ENCODE assay signal across 15 cellular contexts in the genomic region with DNA sequence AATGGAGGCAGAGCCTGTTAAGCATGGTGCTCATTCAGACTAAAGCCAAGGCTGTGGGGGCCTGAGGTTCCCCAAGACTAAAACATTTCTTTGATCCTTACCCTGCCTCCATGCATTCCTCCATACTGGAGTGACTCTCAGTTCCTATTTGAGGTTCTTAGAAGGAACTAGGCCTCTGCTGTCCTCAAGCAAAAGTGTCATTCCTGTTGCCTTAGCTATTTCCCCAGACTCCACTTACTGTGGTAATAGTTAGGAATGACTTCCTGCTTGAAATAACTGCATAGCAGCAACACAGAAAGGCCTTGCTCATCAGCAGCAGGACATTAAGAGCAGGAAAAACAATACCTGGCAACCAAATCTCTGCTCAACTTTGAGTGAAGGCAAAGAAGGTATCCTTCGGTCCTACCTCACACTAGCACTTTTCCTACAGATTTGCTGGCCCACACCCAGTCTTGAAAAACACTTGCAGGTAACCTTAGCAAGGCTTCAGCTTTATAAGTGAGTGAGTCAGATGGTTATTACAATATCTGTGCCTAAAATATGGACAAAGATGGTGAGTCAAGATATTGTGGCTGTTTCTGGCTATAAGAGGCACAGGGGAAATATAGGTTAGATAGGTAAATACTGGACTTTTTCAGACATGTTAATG. TPM values are rescaled to one million over a fixed set of nuclear protein-coding genes. Genes with fewer than 3 reads are reported as not detected.
DNase-seq lines count a peak whose midpoint lies in the region; ATAC-seq, FAIRE-seq and TF ChIP-seq lines count a peak whose summit lies in the region.
"Had no signal": no experiment of that assay in that cellular context is flagged by ENCODE, and none has a peak within 500 bp of the region (broad histone marks: within the 10 kb centered on the region; RNA-seq: fewer than 3 reads in every experiment).

No MANE protein-coding gene starts in this region.

- peak overlapping the region; percentile 30 for H3K27ac Mint-ChIP-seq in activated naive CD8-positive, alpha-beta T cell treated with anti-CD3 and anti-CD28 coated beads, Interleukin-2, amount 10 ng/mL, durations not matched to agents 7 days and 5 days
- H3K27ac Mint-ChIP-seq in Calu3 (ENCODE audit: unreplicated experiment), result no peak overlapping the region
- H3K27ac Mint-ChIP-seq: CD4-positive, alpha-beta T cell had no signal

- POLR2A ChIA-PET in HepG2 (lab: Yijun Ruan, JAX), result no interaction called here
- POLR2A ChIA-PET in activated naive CD8-positive, alpha-beta T cell treated with anti-CD3 and anti-CD28 coated beads, Interleukin-2, amount 10 ng/mL, durations not matched to agents 7 days and 5 days (lab: Charles Lee), result interaction anchor here (3.0 kb wide), 1 partner anchor 15 kb away, joined by 14 read pairs; a partner anchor contains a TSS

- TF ChIP-seq POLR2A in HepG2 (IDR thresholded peaks at IDR 0.05; ENCODE audit: insufficient read depth in 1 of 2, low read depth in 2 of 2, low read length in 2 of 2) (no peak), right lobe of liver (IDR thresholded peaks at IDR 0.05) (no peak), thyroid gland (IDR thresholded peaks at IDR 0.05) (no peak)

- H2AFZ ChIP-seq in HepG2 (ENCODE audit: low read length), result no peak overlapping the region

- no peaks in the 10 kb centered on the region for H3K9me3 Mint-ChIP-seq in activated naive CD8-positive, alpha-beta T cell treated with anti-CD3 and anti-CD28 coated beads, Interleukin-2, amount 10 ng/mL, durations not matched to agents 7 days and 5 days
- no peaks in the 10 kb centered on the region for H3K9me3 Mint-ChIP-seq in Calu3 (ENCODE audit: low read depth, unreplicated experiment)
- H3K9me3 Mint-ChIP-seq: CD4-positive, alpha-beta T cell; naive B cell had no signal

- H3K4me3 Mint-ChIP-seq in activated naive CD8-positive, alpha-beta T cell treated with anti-CD3 and anti-CD28 coated beads, Interleukin-2, amount 10 ng/mL, durations not matched to agents 7 days and 5 days, result no peak overlapping the region
- H3K4me3 Mint-ChIP-seq in Calu3 (ENCODE audit: low read depth, unreplicated experiment), result no peak overlapping the region
- H3K4me3 Mint-ChIP-seq: CD4-positive, alpha-beta T cell; naive B cell had no signal

- H3K27me3 ChIP-seq in HepG2 (ENCODE audit: control insufficient read depth in 1 of 2, insufficient read depth in 2 of 2, low read length in 2 of 2), result no peaks in the 10 kb centered on the region
- no peaks in the 10 kb centered on the region for H3K27me3 ChIP-seq in right lobe of liver
- no peaks in the 10 kb centered on the region for H3K27me3 ChIP-seq in thyroid gland
- H3K27me3 ChIP-seq: heart left ventricle had no signal

- H3K79me2 ChIP-seq in HepG2 (ENCODE audit: insufficient read depth, low read length), result no peaks in the 10 kb centered on the region

- peaks cover 32% of the 10 kb centered on the region for H3K4me1 Mint-ChIP-seq in activated naive CD8-positive, alpha-beta T cell treated with anti-CD3 and anti-CD28 coated beads, Interleukin-2, amount 10 ng/mL, durations not matched to agents 7 days and 5 days
- H3K4me1 Mint-ChIP-seq in Calu3 (ENCODE audit: low read depth, unreplicated experiment), result no peaks in the 10 kb centered on the region
- H3K4me1 Mint-ChIP-seq: naive B cell had no signal

- H3K27ac ChIP-seq in HepG2 (ENCODE audit: extremely low read length, insufficient read depth, low read length), result no peak overlapping the region
- H3K27ac ChIP-seq in right lobe of liver, result no peak overlapping the region
- H3K27ac ChIP-seq in thyroid gland, result no peak overlapping the region

- FAIRE-seq in HepG2 (lab: Jason Lieb, UNC), result no peak

- H3K27me3 Mint-ChIP-seq in activated naive CD8-positive, alpha-beta T cell treated with anti-CD3 and anti-CD28 coated beads, Interleukin-2, amount 10 ng/mL, durations not matched to agents 7 days and 5 days, result no peaks in the 10 kb centered on the region
- no peaks in the 10 kb centered on the region for H3K27me3 Mint-ChIP-seq in Calu3 (ENCODE audit: unreplicated experiment)
- H3K27me3 Mint-ChIP-seq: CD4-positive, alpha-beta T cell; naive B cell had no signal

- TF ChIP-seq EP300 in HepG2 (IDR thresholded peaks at IDR 0.05; ENCODE audit: low read depth in 2 of 2, low read length in 2 of 2) (no peak), HepG2 (CRISPR knock-in tag; IDR thresholded peaks at IDR 0.05; ENCODE audit: borderline replicate concordance) (no peak)

- H3K36me3 Mint-ChIP-seq in activated naive CD8-positive, alpha-beta T cell treated with anti-CD3 and anti-CD28 coated beads, Interleukin-2, amount 10 ng/mL, durations not matched to agents 7 days and 5 days, result peaks cover 30% of the 10 kb centered on the region
- H3K36me3 Mint-ChIP-seq in Calu3 (ENCODE audit: insufficient read depth, unreplicated experiment), result peaks cover 43% of the 10 kb centered on the region

- CTCF ChIA-PET in HepG2 (lab: Yijun Ruan, JAX; ENCODE audit: low intra/inter-chr PET ratio, low total read pairs) (no interaction called here), Calu3 (lab: Charles Lee) (no interaction called here)

- DNase-seq in HepG2 (ENCODE audit: low spot score) (no peak), right lobe of liver (no peak), glomerular visceral epithelial cell (ENCODE audit: extremely low spot score) (peak; percentile 49), Calu3 (no peak), thyroid gland (no peak)
- no peak for DNase-seq in activated naive CD8-positive, alpha-beta T cell treated with anti-CD3 and anti-CD28 coated beads, Interleukin-2, amount 10 ng/mL, durations not matched to agents 7 days and 5 days
- no peak for DNase-seq in stimulated activated naive CD4-positive, alpha-beta T cell (lab: John Stamatoyannopoulos, UW)
- DNase-seq: CD4-positive, alpha-beta T cell; heart left ventricle; KBM-7; naive B cell; NCI-H446; SK-N-SH; stimulated activated naive CD4-positive, alpha-beta T cell treated with Interleukin-2 at 50 U/mL for 16 hours had no signal

- no peak overlapping the region for H3K9ac ChIP-seq in HepG2 (ENCODE audit: insufficient read depth, low read depth, low read length)
- H3K9ac ChIP-seq: SK-N-SH had no signal

- H3K9me3 ChIP-seq in HepG2 (ENCODE audit: low read length), result no peaks in the 10 kb centered on the region
- H3K9me3 ChIP-seq in right lobe of liver, result no peaks in the 10 kb centered on the region
- no peaks in the 10 kb centered on the region for H3K9me3 ChIP-seq in thyroid gland
- H3K9me3 ChIP-seq: heart left ventricle, SK-N-SH had no signal

- ATAC-seq in HepG2 (no peak), right lobe of liver (no peak), HG03571 (IDR thresholded peaks at IDR 0.05; ENCODE audit: unreplicated experiment) (no peak)
- ATAC-seq in activated naive CD8-positive, alpha-beta T cell treated with anti-CD3 and anti-CD28 coated beads, Interleukin-2, amount 10 ng/mL, durations not matched to agents 7 days and 5 days (ENCODE audit: low read depth), result no peak

- H4K20me1 ChIP-seq in HepG2 (ENCODE audit: insufficient read depth, low read length), result no peaks in the 10 kb centered on the region; the same call in 1 of the 2 replicates

- H3K36me3 ChIP-seq in HepG2 (replicated peaks in 1 of 2; ENCODE audit: control insufficient read depth in 1 of 2, insufficient read depth in 2 of 2, low read length in 2 of 2) (peaks cover 16 to 38% of the 10 kb centered on the region in 2 experiments), right lobe of liver (peaks cover 0 to 35% (median 14%) of the 10 kb centered on the region in 4 donors), thyroid gland (peaks cover 15 to 19% of the 10 kb centered on the region in 2 donors)

- H3K4me1 ChIP-seq in HepG2 (ENCODE audit: insufficient read depth, low read length), result no peaks in the 10 kb centered on the region
- no peaks in the 10 kb centered on the region for H3K4me1 ChIP-seq in right lobe of liver
- no peaks in the 10 kb centered on the region for H3K4me1 ChIP-seq in thyroid gland

- H3K4me2 ChIP-seq in HepG2 (ENCODE audit: low read depth, low read length), result no peak overlapping the region
- H3K4me2 ChIP-seq: SK-N-SH had no signal

- in situ Hi-C loops in HepG2 (cut with HindIII; ENCODE audit: extremely low pct_ligation_motif_present, low pct_unique_long_range_greater_than_20kb), result no loop called here

- TF ChIP-seq RAD21 in HepG2 (CRISPR knock-in tag; IDR thresholded peaks at IDR 0.05), result no peak

- H3K4me3 ChIP-seq in HepG2 (replicated peaks in 1 of 3; ENCODE audit: insufficient read depth in 1 of 3, low read depth in 2 of 3, low read length in 3 of 3) (no peak overlapping the region), right lobe of liver (no peak overlapping the region), thyroid gland (replicated peaks in 1 of 3) (no peak overlapping the region)
- H3K4me3 ChIP-seq: heart left ventricle had no signal

- BruUV-seq in HepG2 (replicated peaks; lab: Mats Ljungman, UMichigan) (no TSS peak), Calu3 (replicated peaks; lab: Mats Ljungman, UMichigan) (no TSS peak)

- TF ChIP-seq CTCF in HepG2 (CRISPR knock-in tag; IDR thresholded peaks at IDR 0.05), result no peak
- TF ChIP-seq CTCF in right lobe of liver (IDR thresholded peaks at IDR 0.05), result no peak
- TF ChIP-seq CTCF in Calu3 (IDR thresholded peaks at IDR 0.05; ENCODE audit: unreplicated experiment), result no peak
- TF ChIP-seq CTCF in thyroid gland (IDR thresholded peaks at IDR 0.05), result no peak

- 88% methylated on average over 1 of the region's 1 CpG for WGBS in HepG2 (ENCODE audit: low lambda C conversion rate)
- 88% methylated on average over 1 of the region's 1 CpG for WGBS in right lobe of liver (ENCODE audit: insufficient coverage, low coverage, low lambda C conversion rate, missing lambda C conversion rate)
- WGBS in thyroid gland, 2 donors, result 75% methylated on average over 1 of the region's 1 CpG

- intact Hi-C loops in HepG2 (cut with micrococcal nuclease; ENCODE audit: unreplicated experiment), result no loop called here
- intact Hi-C loops in right lobe of liver (cut with DNase I), result no loop called here
- intact Hi-C loops in Calu3 (cut with micrococcal nuclease; ENCODE audit: unreplicated experiment), result no loop called here
- intact Hi-C loops in thyroid gland (cut with DNase I), result no loop called here

RNA-seq across cellular contexts. Expression of a gene that starts 14.8 kb away (rescaled TPM):
- 51.9 and 53.6 TPM in 2 replicates for total RNA-seq in HepG2 (2016; rRNA removed; fragmentation: Illumina TruSeq; extraction: Trizol)
- total RNA-seq in HepG2 (2016; cell fraction: cytosol; rRNA removed; fragmentation: Illumina TruSeq; extraction: Trizol; ENCODE audit: low read depth), result 8.7 and 10.1 TPM in 2 replicates
- total RNA-seq in HepG2 (2016; cell fraction: insoluble cytoplasmic fraction; rRNA removed; fragmentation: Illumina TruSeq; extraction: Trizol), result 44.9 and 54.0 TPM in 2 replicates
- 22.7 and 23.9 TPM in 2 replicates for total RNA-seq in HepG2 (2016; cell fraction: membrane; rRNA removed; fragmentation: Illumina TruSeq; extraction: Trizol)
- 37.9 and 43.3 TPM in 2 replicates for total RNA-seq in HepG2 (2016; cell fraction: nucleus; rRNA removed; fragmentation: Illumina TruSeq; extraction: Trizol)
- polyA plus RNA-seq in HepG2 (2011; rRNA removed), result 48.1 and 64.1 TPM in 2 replicates
- polyA plus RNA-seq in HepG2 (2011; cell fraction: cytosol; rRNA removed), result 44.5 and 50.8 TPM in 2 replicates
- 63.0 and 69.0 TPM in 2 replicates for polyA plus RNA-seq in HepG2 (2011; cell fraction: nucleus; rRNA removed)
- polyA plus RNA-seq in HepG2 (2012), result 28.1 and 28.9 TPM in 2 replicates
- 5.9 and 6.3 TPM in 2 replicates for polyA plus RNA-seq in HepG2 (2016; cell fraction: cytosol; fragmentation: Illumina TruSeq; extraction: Trizol; ENCODE audit: low read depth)
- polyA plus RNA-seq in HepG2 (2016; cell fraction: insoluble cytoplasmic fraction; fragmentation: Illumina TruSeq; extraction: Trizol; ENCODE audit: low read depth), result 40.8 and 53.0 TPM in 2 replicates
- polyA plus RNA-seq in HepG2 (2016; cell fraction: membrane; fragmentation: Illumina TruSeq; extraction: Trizol; ENCODE audit: low read depth), result 13.1 and 15.2 TPM in 2 replicates
- 60.2 and 64.7 TPM in 2 replicates for polyA plus RNA-seq in HepG2 (2016; cell fraction: nucleus; fragmentation: Illumina TruSeq; extraction: Trizol; ENCODE audit: insufficient read depth, low read depth)
- polyA minus RNA-seq in HepG2 (2011; rRNA and poly(A)+ RNA removed; ENCODE audit: low replicate concordance), result 54.6 and 133 TPM in 2 replicates
- polyA minus RNA-seq in HepG2 (2011; cell fraction: cytosol; rRNA and poly(A)+ RNA removed), result 44.0 and 45.3 TPM in 2 replicates
- 36.3 and 42.6 TPM in 2 replicates for polyA minus RNA-seq in HepG2 (2011; cell fraction: nucleus; rRNA and poly(A)+ RNA removed)
- 10 to 100 TPM; 24.4 to 37.0 (median 29.0) TPM for total RNA-seq in right lobe of liver
- 10 to 100 TPM; 36.8 to 38.8 TPM for total RNA-seq in activated naive CD8-positive, alpha-beta T cell treated with anti-CD3 and anti-CD28 coated beads, Interleukin-2, amount 10 ng/mL, durations not matched to agents 7 days and 5 days
- total RNA-seq in Calu3 (2022), result 47.5 and 48.8 TPM in 2 replicates
- 100 to 1,000 TPM in 2 of 4 donors, 10 to 100 TPM in 2; 73.5 to 111 (median 99.4) TPM for total RNA-seq in thyroid gland

RNA-seq across cellular contexts. Expression of a gene that starts 14.9 kb away (rescaled TPM):
- total RNA-seq in HepG2 (2016; rRNA removed; fragmentation: Illumina TruSeq; extraction: Trizol) (556 and 776 TPM in 2 replicates), right lobe of liver (100 to 1,000 TPM in 2 of 6 experiments, 10 to 100 TPM in 4; 71.6 to 244 (median 90.4) TPM), Calu3 (2022) (410 and 460 TPM in 2 replicates), thyroid gland (100 to 1,000 TPM; 122 to 367 (median 267) TPM)
- 326 and 342 TPM in 2 replicates for total RNA-seq in HepG2 (2016; cell fraction: cytosol; rRNA removed; fragmentation: Illumina TruSeq; extraction: Trizol; ENCODE audit: low read depth)
- 557 and 814 TPM in 2 replicates for total RNA-seq in HepG2 (2016; cell fraction: insoluble cytoplasmic fraction; rRNA removed; fragmentation: Illumina TruSeq; extraction: Trizol)
- total RNA-seq in HepG2 (2016; cell fraction: membrane; rRNA removed; fragmentation: Illumina TruSeq; extraction: Trizol), result 684 and 739 TPM in 2 replicates
- total RNA-seq in HepG2 (2016; cell fraction: nucleus; rRNA removed; fragmentation: Illumina TruSeq; extraction: Trizol), result 202 and 207 TPM in 2 replicates
- 389 and 548 TPM in 2 replicates for polyA plus RNA-seq in HepG2 (2011; rRNA removed)
- 498 and 858 TPM in 2 replicates for polyA plus RNA-seq in HepG2 (2011; cell fraction: cytosol; rRNA removed)
- polyA plus RNA-seq in HepG2 (2011; cell fraction: nucleus; rRNA removed), result 97.1 and 129 TPM in 2 replicates
- polyA plus RNA-seq in HepG2 (2012), result 542 and 600 TPM in 2 replicates
- 372 and 389 TPM in 2 replicates for polyA plus RNA-seq in HepG2 (2016; cell fraction: cytosol; fragmentation: Illumina TruSeq; extraction: Trizol; ENCODE audit: low read depth)
- 673 and 752 TPM in 2 replicates for polyA plus RNA-seq in HepG2 (2016; cell fraction: insoluble cytoplasmic fraction; fragmentation: Illumina TruSeq; extraction: Trizol; ENCODE audit: low read depth)
- 615 and 634 TPM in 2 replicates for polyA plus RNA-seq in HepG2 (2016; cell fraction: membrane; fragmentation: Illumina TruSeq; extraction: Trizol; ENCODE audit: low read depth)
- polyA plus RNA-seq in HepG2 (2016; cell fraction: nucleus; fragmentation: Illumina TruSeq; extraction: Trizol; ENCODE audit: insufficient read depth, low read depth), result 308 and 323 TPM in 2 replicates
- polyA minus RNA-seq in HepG2 (2011; rRNA and poly(A)+ RNA removed; ENCODE audit: low replicate concordance), result 40.3 and 86.2 TPM in 2 replicates
- 75.1 and 87.3 TPM in 2 replicates for polyA minus RNA-seq in HepG2 (2011; cell fraction: cytosol; rRNA and poly(A)+ RNA removed)
- polyA minus RNA-seq in HepG2 (2011; cell fraction: nucleus; rRNA and poly(A)+ RNA removed), result 50.6 and 82.3 TPM in 2 replicates
- 100 to 1,000 TPM; 250 to 260 TPM for total RNA-seq in activated naive CD8-positive, alpha-beta T cell treated with anti-CD3 and anti-CD28 coated beads, Interleukin-2, amount 10 ng/mL, durations not matched to agents 7 days and 5 days

RNA-seq across cellular contexts. Expression of a gene that starts 41.0 kb away (rescaled TPM):
- total RNA-seq in HepG2 (2016; rRNA removed; fragmentation: Illumina TruSeq; extraction: Trizol) (30.0 and 30.1 TPM in 2 replicates), right lobe of liver (1 to 10 TPM in 1 of 6 experiments, under 1 TPM in 5; 0.27 to 2.5 (median 0.70) TPM), Calu3 (2022) (22.5 and 25.2 TPM in 2 replicates), thyroid gland (1 to 10 TPM in 1 of 4 donors, under 1 TPM in 3; 0.27 to 1.7 (median 0.61) TPM)
- total RNA-seq in HepG2 (2016; cell fraction: cytosol; rRNA removed; fragmentation: Illumina TruSeq; extraction: Trizol; ENCODE audit: low read depth), result 6.0 and 6.4 TPM in 2 replicates
- 25.4 and 26.8 TPM in 2 replicates for total RNA-seq in HepG2 (2016; cell fraction: insoluble cytoplasmic fraction; rRNA removed; fragmentation: Illumina TruSeq; extraction: Trizol)
- total RNA-seq in HepG2 (2016; cell fraction: membrane; rRNA removed; fragmentation: Illumina TruSeq; extraction: Trizol), result 16.3 and 17.5 TPM in 2 replicates
- 30.2 and 34.5 TPM in 2 replicates for total RNA-seq in HepG2 (2016; cell fraction: nucleus; rRNA removed; fragmentation: Illumina TruSeq; extraction: Trizol)
- 8.1 and 10.2 TPM in 2 replicates for polyA plus RNA-seq in HepG2 (2011; rRNA removed)
- polyA plus RNA-seq in HepG2 (2011; cell fraction: cytosol; rRNA removed), result 3.9 and 7.1 TPM in 2 replicates
- polyA plus RNA-seq in HepG2 (2011; cell fraction: nucleus; rRNA removed), result 30.4 and 45.7 TPM in 2 replicates
- polyA plus RNA-seq in HepG2 (2012), result 4.8 and 8.9 TPM in 2 replicates
- polyA plus RNA-seq in HepG2 (2016; cell fraction: cytosol; fragmentation: Illumina TruSeq; extraction: Trizol; ENCODE audit: low read depth), result 3.8 TPM in 2 replicates
- 26.5 and 31.7 TPM in 2 replicates for polyA plus RNA-seq in HepG2 (2016; cell fraction: insoluble cytoplasmic fraction; fragmentation: Illumina TruSeq; extraction: Trizol; ENCODE audit: low read depth)
- polyA plus RNA-seq in HepG2 (2016; cell fraction: membrane; fragmentation: Illumina TruSeq; extraction: Trizol; ENCODE audit: low read depth), result 6.5 and 9.4 TPM in 2 replicates
- polyA plus RNA-seq in HepG2 (2016; cell fraction: nucleus; fragmentation: Illumina TruSeq; extraction: Trizol; ENCODE audit: insufficient read depth, low read depth), result 84.2 and 90.7 TPM in 2 replicates
- polyA minus RNA-seq in HepG2 (2011; rRNA and poly(A)+ RNA removed; ENCODE audit: low replicate concordance), result 10.8 and 28.0 TPM in 2 replicates
- polyA minus RNA-seq in HepG2 (2011; cell fraction: cytosol; rRNA and poly(A)+ RNA removed), result 5.3 and 6.1 TPM in 2 replicates
- 8.3 and 15.1 TPM in 2 replicates for polyA minus RNA-seq in HepG2 (2011; cell fraction: nucleus; rRNA and poly(A)+ RNA removed)
- 10 to 100 TPM; 47.9 to 50.8 TPM for total RNA-seq in activated naive CD8-positive, alpha-beta T cell treated with anti-CD3 and anti-CD28 coated beads, Interleukin-2, amount 10 ng/mL, durations not matched to agents 7 days and 5 days

RNA-seq across cellular contexts. Expression of a gene that starts 52.0 kb away (rescaled TPM):
- total RNA-seq in HepG2 (2016; rRNA removed; fragmentation: Illumina TruSeq; extraction: Trizol) (23.5 and 27.1 TPM in 2 replicates), right lobe of liver (10 to 100 TPM in 5 of 6 experiments, 1 to 10 TPM in 1; 8.5 to 13.0 (median 12.2) TPM), Calu3 (2022) (38.7 and 42.5 TPM in 2 replicates), thyroid gland (10 to 100 TPM; 23.4 to 40.0 (median 34.9) TPM)
- 1.7 and 2.5 TPM in 2 replicates for total RNA-seq in HepG2 (2016; cell fraction: cytosol; rRNA removed; fragmentation: Illumina TruSeq; extraction: Trizol; ENCODE audit: low read depth)
- total RNA-seq in HepG2 (2016; cell fraction: insoluble cytoplasmic fraction; rRNA removed; fragmentation: Illumina TruSeq; extraction: Trizol), result 22.9 and 26.3 TPM in 2 replicates
- 6.1 and 6.8 TPM in 2 replicates for total RNA-seq in HepG2 (2016; cell fraction: membrane; rRNA removed; fragmentation: Illumina TruSeq; extraction: Trizol)
- total RNA-seq in HepG2 (2016; cell fraction: nucleus; rRNA removed; fragmentation: Illumina TruSeq; extraction: Trizol), result 15.4 and 15.9 TPM in 2 replicates
- polyA plus RNA-seq in HepG2 (2011; rRNA removed), result 21.5 and 24.0 TPM in 2 replicates
- 27.6 and 30.4 TPM in 2 replicates for polyA plus RNA-seq in HepG2 (2011; cell fraction: cytosol; rRNA removed)
- polyA plus RNA-seq in HepG2 (2011; cell fraction: nucleus; rRNA removed), result 14.3 and 18.3 TPM in 2 replicates
- 15.8 and 20.3 TPM in 2 replicates for polyA plus RNA-seq in HepG2 (2012)
- polyA plus RNA-seq in HepG2 (2016; cell fraction: cytosol; fragmentation: Illumina TruSeq; extraction: Trizol; ENCODE audit: low read depth), result 1.5 and 1.8 TPM in 2 replicates
- polyA plus RNA-seq in HepG2 (2016; cell fraction: insoluble cytoplasmic fraction; fragmentation: Illumina TruSeq; extraction: Trizol; ENCODE audit: low read depth), result 18.9 and 21.3 TPM in 2 replicates
- polyA plus RNA-seq in HepG2 (2016; cell fraction: membrane; fragmentation: Illumina TruSeq; extraction: Trizol; ENCODE audit: low read depth), result 3.4 and 4.0 TPM in 2 replicates
- 14.9 and 17.2 TPM in 2 replicates for polyA plus RNA-seq in HepG2 (2016; cell fraction: nucleus; fragmentation: Illumina TruSeq; extraction: Trizol; ENCODE audit: insufficient read depth, low read depth)
- 146 and 163 TPM in 2 replicates for polyA minus RNA-seq in HepG2 (2011; rRNA and poly(A)+ RNA removed; ENCODE audit: low replicate concordance)
- polyA minus RNA-seq in HepG2 (2011; cell fraction: cytosol; rRNA and poly(A)+ RNA removed), result 15.6 and 17.8 TPM in 2 replicates
- polyA minus RNA-seq in HepG2 (2011; cell fraction: nucleus; rRNA and poly(A)+ RNA removed), result 21.8 and 25.9 TPM in 2 replicates
- total RNA-seq in activated naive CD8-positive, alpha-beta T cell treated with anti-CD3 and anti-CD28 coated beads, Interleukin-2, amount 10 ng/mL, durations not matched to agents 7 days and 5 days, result 10 to 100 TPM; 23.2 to 24.9 TPM
